ENCODE assay signal across 17 cellular contexts in genomic region chr12:116982721-116983502, GRCh38.
DNase-seq lines count a peak whose midpoint lies in the region; ATAC-seq, FAIRE-seq and TF ChIP-seq lines count a peak whose summit lies in the region.
"Had no signal": no experiment of that assay in that cellular context is flagged by ENCODE, and none has a peak within 500 bp of the region (broad histone marks: within the 10 kb centered on the region; RNA-seq: fewer than 3 reads in every experiment).

No MANE protein-coding gene starts in this region.

- DNase-seq in HFFc6, result peak; percentile 63
- DNase-seq in GM12878 (ENCODE audit: low read depth, low spot score), result no peak
- no peak for DNase-seq in left lung
- DNase-seq in upper lobe of right lung, result no peak
- no peak for DNase-seq in natural killer cell treated with Interleukin-12 subunit alpha and Interleukin-12 subunit beta and Interleukin-15 and Interleukin-18, amount 100 ng/mL, for 72 hours (ENCODE audit: low spot score)
- DNase-seq in NCI-H1105 treated with DMSO at 0.1 percent for 48 hours (lab: John Stamatoyannopoulos, UW), result no peak
- no peak for DNase-seq in GM13977 (ENCODE audit: low spot score)
- DNase-seq: activated CD4-positive, alpha-beta memory T cell treated with anti-CD3 and anti-CD28 coated beads for 36 hours; activated naive CD4-positive, alpha-beta T cell treated with anti-CD3 and anti-CD28 coated beads, Interleukin-2, amount 10 ng/mL, durations not matched to agents 7 days and 5 days; dermis blood vessel endothelial cell; DMS79 treated with DMSO at 0.1 percent for 48 hours; mammary epithelial cell; NCI-H2107; stimulated activated CD4-positive, alpha-beta T cell treated with anti-CD3 and anti-CD28 coated beads, Interleukin-2, amount 100 ng/mL, for 48 hours; stimulated activated naive CD4-positive, alpha-beta T cell treated with Interleukin-2 at 50 U/mL for 16 hours; T-helper 17 cell had no signal

- no peak overlapping the region for H3K4me2 ChIP-seq in GM12878 (ENCODE audit: control insufficient read depth, insufficient read depth)

- no peak for ATAC-seq in GM12878
- peak; percentile 34 for ATAC-seq in left lung
- peak; percentile 34 for ATAC-seq in upper lobe of right lung
- no peak for ATAC-seq in natural killer cell treated with Interleukin-12 subunit alpha and Interleukin-12 subunit beta and Interleukin-15 and Interleukin-18, amount 100 ng/mL, for 72 hours
- ATAC-seq: T-helper 17 cell had no signal

- no TSS peak for BruUV-seq in GM12878 (replicated peaks; lab: Mats Ljungman, UMichigan)

- H3K4me3 Mint-ChIP-seq in HFFc6, result peak overlapping the region; percentile 74
- no peak overlapping the region for H3K4me3 Mint-ChIP-seq in natural killer cell treated with Interleukin-12 subunit alpha and Interleukin-12 subunit beta and Interleukin-15 and Interleukin-18, amount 100 ng/mL, for 72 hours
- H3K4me3 Mint-ChIP-seq: activated CD4-positive, alpha-beta memory T cell treated with anti-CD3 and anti-CD28 coated beads for 36 hours; activated naive CD4-positive, alpha-beta T cell treated with anti-CD3 and anti-CD28 coated beads, Interleukin-2, amount 10 ng/mL, durations not matched to agents 7 days and 5 days; T-helper 17 cell had no signal

- TF ChIP-seq CTCF in HFFc6 (IDR thresholded peaks at IDR 0.05) (no peak), GM12878 (IDR thresholded peaks at IDR 0.05 in 2 of 3, conservative IDR thresholded peaks at IDR 0.05 in 1 of 3; ENCODE audit: control insufficient read depth in 2 of 3, extremely low read depth in 1 of 3, insufficient read depth in 1 of 3, low read depth in 3 of 3, low read length in 3 of 3) (no peak), left lung (IDR thresholded peaks at IDR 0.05) (no peak), upper lobe of right lung (IDR thresholded peaks at IDR 0.05) (no peak), GM13977 (IDR thresholded peaks at IDR 0.05; ENCODE audit: extremely low read depth, insufficient read depth, missing control alignments) (no peak)

- SMC1A ChIA-PET in GM12878 (lab: Charles Lee; ENCODE audit: uncharacterized antibody, unreplicated experiment), result interaction anchor here (1.2 kb wide), 1 partner anchor 10 kb away, joined by 3 read pairs; no protein-coding TSS in a partner anchor

- CTCF ChIA-PET in GM12878 (lab: Yijun Ruan, JAX), result no interaction called here

- intact Hi-C loops in GM12878 (cut with micrococcal nuclease; ENCODE audit: unreplicated experiment) (no loop called here), left lung (cut with DNase I) (no loop called here), upper lobe of right lung (cut with DNase I) (no loop called here)

- H3K9me3 Mint-ChIP-seq in HFFc6, result no peaks in the 10 kb centered on the region
- no peaks in the 10 kb centered on the region for H3K9me3 Mint-ChIP-seq in natural killer cell treated with Interleukin-12 subunit alpha and Interleukin-12 subunit beta and Interleukin-15 and Interleukin-18, amount 100 ng/mL, for 72 hours
- H3K9me3 Mint-ChIP-seq: activated CD4-positive, alpha-beta memory T cell treated with anti-CD3 and anti-CD28 coated beads for 36 hours; activated naive CD4-positive, alpha-beta T cell treated with anti-CD3 and anti-CD28 coated beads, Interleukin-2, amount 10 ng/mL, durations not matched to agents 7 days and 5 days had no signal

- H3K27me3 Mint-ChIP-seq in HFFc6 (ENCODE audit: insufficient read depth), result no peaks in the 10 kb centered on the region
- no peaks in the 10 kb centered on the region for H3K27me3 Mint-ChIP-seq in natural killer cell treated with Interleukin-12 subunit alpha and Interleukin-12 subunit beta and Interleukin-15 and Interleukin-18, amount 100 ng/mL, for 72 hours
- H3K27me3 Mint-ChIP-seq: activated CD4-positive, alpha-beta memory T cell treated with anti-CD3 and anti-CD28 coated beads for 36 hours; activated naive CD4-positive, alpha-beta T cell treated with anti-CD3 and anti-CD28 coated beads, Interleukin-2, amount 10 ng/mL, durations not matched to agents 7 days and 5 days; T-helper 17 cell had no signal

- no peaks in the 10 kb centered on the region for H3K36me3 ChIP-seq in GM12878 (ENCODE audit: control insufficient read depth in 2 of 2, insufficient read depth in 2 of 2, low read length in 1 of 2)
- H3K36me3 ChIP-seq in left lung, result peaks cover 0 to 14% of the 10 kb centered on the region in 2 donors
- peaks cover 4% of the 10 kb centered on the region for H3K36me3 ChIP-seq in upper lobe of right lung
- H3K36me3 ChIP-seq: prostate gland had no signal

- peak overlapping the region; percentile 87 for H3K27ac Mint-ChIP-seq in HFFc6
- H3K27ac Mint-ChIP-seq in natural killer cell treated with Interleukin-12 subunit alpha and Interleukin-12 subunit beta and Interleukin-15 and Interleukin-18, amount 100 ng/mL, for 72 hours, result no peak overlapping the region
- H3K27ac Mint-ChIP-seq: activated CD4-positive, alpha-beta memory T cell treated with anti-CD3 and anti-CD28 coated beads for 36 hours; activated naive CD4-positive, alpha-beta T cell treated with anti-CD3 and anti-CD28 coated beads, Interleukin-2, amount 10 ng/mL, durations not matched to agents 7 days and 5 days; T-helper 17 cell had no signal

- H3K79me2 ChIP-seq in GM12878 (ENCODE audit: control insufficient read depth, insufficient read depth, low read length), result no peaks in the 10 kb centered on the region

- no peak for TF ChIP-seq RAD21 in GM12878 (IDR thresholded peaks at IDR 0.05; ENCODE audit: insufficient read depth, low read depth, low read length)

- WGBS in GM12878 (ENCODE audit: insufficient coverage, insufficient replicate concordance, low lambda C conversion rate, missing lambda C conversion rate), result 82% methylated on average over 11 of the region's 11 CpGs

- in situ Hi-C loops in GM12878 (cut with MboI) (no loop called here), GM13977 (cut with MboI; ENCODE audit: low pct_unique_long_range_greater_than_20kb, low sequenced_read_pairs, unreplicated experiment) (no loop called here)

- H4K20me1 ChIP-seq in GM12878 (ENCODE audit: control insufficient read depth, insufficient read depth), result no peaks in the 10 kb centered on the region

- FAIRE-seq in GM12878 (lab: Jason Lieb, UNC), result no peak

- H3K4me3 ChIP-seq in GM12878 (no peak overlapping the region), left lung (no peak overlapping the region), upper lobe of right lung (no peak overlapping the region)
- H3K4me3 ChIP-seq: prostate gland had no signal

- peaks cover 30% of the 10 kb centered on the region for H3K36me3 Mint-ChIP-seq in HFFc6 (ENCODE audit: low read depth)
- no peaks in the 10 kb centered on the region for H3K36me3 Mint-ChIP-seq in natural killer cell treated with Interleukin-12 subunit alpha and Interleukin-12 subunit beta and Interleukin-15 and Interleukin-18, amount 100 ng/mL, for 72 hours

- no peaks in the 10 kb centered on the region for H3K9me3 ChIP-seq in GM12878 (replicated peaks; ENCODE audit: control insufficient read depth, insufficient read depth, low read length)
- H3K9me3 ChIP-seq in left lung, result no peaks in the 10 kb centered on the region
- H3K9me3 ChIP-seq in upper lobe of right lung, result no peaks in the 10 kb centered on the region
- H3K9me3 ChIP-seq: prostate gland had no signal

- RAD21 ChIA-PET in GM12878 (lab: Charles Lee; ENCODE audit: unreplicated experiment), result no interaction called here

- no peak overlapping the region for H3K9ac ChIP-seq in GM12878 (ENCODE audit: control insufficient read depth, insufficient read depth, low read length)

- H3K27ac ChIP-seq in GM12878 (ENCODE audit: control insufficient read depth, insufficient read depth) (no peak overlapping the region), left lung (no peak overlapping the region), upper lobe of right lung (no peak overlapping the region)
- H3K27ac ChIP-seq: prostate gland had no signal

- no peak for TF ChIP-seq POLR2A in GM12878 (IDR thresholded peaks at IDR 0.05; ENCODE audit: low read depth, low read length)

- POLR2A ChIA-PET in GM12878 (lab: Charles Lee), result no interaction called here

- H3K27me3 ChIP-seq in GM12878 (replicated peaks in 1 of 2; ENCODE audit: control insufficient read depth in 2 of 2, insufficient read depth in 2 of 2, low read length in 1 of 2), result no peaks in the 10 kb centered on the region
- no peaks in the 10 kb centered on the region for H3K27me3 ChIP-seq in left lung
- H3K27me3 ChIP-seq in upper lobe of right lung, result no peaks in the 10 kb centered on the region

- H2AFZ ChIP-seq in GM12878 (ENCODE audit: control insufficient read depth, low read depth, low read length), result no peak overlapping the region

- TF ChIP-seq EP300 in GM12878 (IDR thresholded peaks at IDR 0.05; ENCODE audit: borderline replicate concordance in 1 of 2, control insufficient read depth in 1 of 2, low read depth in 2 of 2, low read length in 2 of 2), result no peak

- H3K4me1 Mint-ChIP-seq in HFFc6 (ENCODE audit: low read depth), result peaks cover 52% of the 10 kb centered on the region
- no peaks in the 10 kb centered on the region for H3K4me1 Mint-ChIP-seq in natural killer cell treated with Interleukin-12 subunit alpha and Interleukin-12 subunit beta and Interleukin-15 and Interleukin-18, amount 100 ng/mL, for 72 hours (ENCODE audit: low read depth in 2 of 2)

- H3K4me1 ChIP-seq in GM12878 (ENCODE audit: control insufficient read depth, insufficient read depth, low read length) (peaks cover 7% of the 10 kb centered on the region; the same call in 1 of the 2 replicates), left lung (no peaks in the 10 kb centered on the region), upper lobe of right lung (no peaks in the 10 kb centered on the region)
- H3K4me1 ChIP-seq: prostate gland had no signal

TF ChIP-seq in GM12878, 131 proteins besides CTCF, POLR2A, EP300 and RAD21 (continues in another document):
- peak; percentile 26; the same call in 1 of the 2 replicates for TF ChIP-seq RUNX3 (IDR thresholded peaks at IDR 0.05; ENCODE audit: low read length)
- TF ChIP-seq, protein P1, sequence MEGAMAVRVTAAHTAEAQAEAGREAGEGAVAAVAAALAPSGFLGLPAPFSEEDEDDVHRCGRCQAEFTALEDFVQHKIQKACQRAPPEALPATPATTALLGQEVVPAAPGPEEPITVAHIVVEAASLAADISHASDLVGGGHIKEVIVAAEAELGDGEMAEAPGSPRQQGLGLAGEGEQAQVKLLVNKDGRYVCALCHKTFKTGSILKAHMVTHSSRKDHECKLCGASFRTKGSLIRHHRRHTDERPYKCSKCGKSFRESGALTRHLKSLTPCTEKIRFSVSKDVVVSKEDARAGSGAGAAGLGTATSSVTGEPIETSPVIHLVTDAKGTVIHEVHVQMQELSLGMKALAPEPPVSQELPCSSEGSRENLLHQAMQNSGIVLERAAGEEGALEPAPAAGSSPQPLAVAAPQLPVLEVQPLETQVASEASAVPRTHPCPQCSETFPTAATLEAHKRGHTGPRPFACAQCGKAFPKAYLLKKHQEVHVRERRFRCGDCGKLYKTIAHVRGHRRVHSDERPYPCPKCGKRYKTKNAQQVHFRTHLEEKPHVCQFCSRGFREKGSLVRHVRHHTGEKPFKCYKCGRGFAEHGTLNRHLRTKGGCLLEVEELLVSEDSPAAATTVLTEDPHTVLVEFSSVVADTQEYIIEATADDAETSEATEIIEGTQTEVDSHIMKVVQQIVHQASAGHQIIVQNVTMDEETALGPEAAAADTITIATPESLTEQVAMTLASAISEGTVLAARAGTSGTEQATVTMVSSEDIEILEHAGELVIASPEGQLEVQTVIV (IDR thresholded peaks at IDR 0.05; ENCODE audit: borderline replicate concordance, partially characterized antibody), result no peak
- no peak for TF ChIP-seq TCF3 (IDR thresholded peaks at IDR 0.05; ENCODE audit: borderline replicate concordance, insufficient read depth, low read depth, low read length)

Comparison
In these comparisons a context has a peak if more than half of its experiments do, and no peak if none do; other contexts are left out.
1. ATAC-seq: peak in left lung (single experiment) and upper lobe of right lung (single experiment); none in GM12878 (single experiment) and natural killer cell treated with Interleukin-12 subunit alpha and Interleukin-12 subunit beta and Interleukin-15 and Interleukin-18, amount 100 ng/mL, for 72 hours (0 of 2).